Comparison of ENCODE assay signal across 17 cellular contexts in the genomic region with DNA sequence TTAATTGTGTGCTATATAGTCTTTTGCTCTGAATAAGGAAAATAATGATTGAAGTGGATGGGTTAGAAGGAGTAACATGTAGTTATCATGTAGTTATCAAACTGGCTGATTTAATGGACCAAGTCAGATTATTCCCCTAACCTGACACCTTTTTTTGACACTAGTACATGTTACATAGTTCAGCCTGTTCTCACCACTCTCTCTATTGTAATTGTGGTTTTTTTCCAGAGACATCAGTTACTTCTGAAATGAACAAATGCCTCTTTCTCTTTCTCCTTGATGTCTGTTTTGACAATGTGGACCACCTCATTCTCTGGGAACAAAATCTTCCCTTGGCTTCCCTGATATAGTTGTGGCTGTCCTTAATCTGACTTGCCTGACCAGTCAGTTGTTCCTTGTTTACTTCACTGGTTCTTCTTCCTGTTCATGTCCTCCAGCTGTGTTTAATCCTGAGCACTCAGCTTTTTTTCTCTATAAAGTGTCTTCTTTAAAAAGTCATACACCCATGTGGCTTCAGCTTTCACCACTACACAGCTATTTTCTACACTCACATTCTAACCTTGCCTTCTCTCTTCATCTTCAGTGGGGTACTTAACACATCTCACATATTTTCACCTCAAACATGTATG.
A peak's percentile ranks its signal among the peaks of the same experiment; 100 is the strongest.
DNase-seq lines count a peak whose midpoint lies in the region; ATAC-seq, FAIRE-seq and TF ChIP-seq lines count a peak whose summit lies in the region.
"Had no signal": no experiment of that assay in that cellular context is flagged by ENCODE, and none has a peak within 500 bp of the region (broad histone marks: within the 10 kb centered on the region; RNA-seq: fewer than 3 reads in every experiment).

No MANE protein-coding gene starts in this region.

- no peak overlapping the region for H3K4me2 ChIP-seq in PC-9

- H3K9me2 ChIP-seq in PC-9 (ENCODE audit: insufficient read depth) = no peaks in the 10 kb centered on the region

- H3K79me2 ChIP-seq in PC-9 (ENCODE audit: low read depth) = no peaks in the 10 kb centered on the region

- ATAC-seq in heart right ventricle = peak in 6 of 8 donors; percentile 18 to 82 (median 70)

- H2AFZ ChIP-seq in PC-9 = 0 out of 2 replicates have a peak overlapping the region, but pooled peaks have one; percentile 22

- H3K9me3 ChIP-seq in PC-9 (ENCODE audit: insufficient read depth, low read depth) (0 out of 2 replicates have a peak, but pooled peaks cover 3% of the 10 kb centered on the region), heart right ventricle (no peaks in the 10 kb centered on the region), ascending aorta (no peaks in the 10 kb centered on the region)
- H3K9me3 ChIP-seq: BE2C, tibial nerve had no signal

- POLR2A ChIA-PET in PC-9 (lab: Charles Lee; ENCODE audit: unreplicated experiment) = no interaction called here

- no peak overlapping the region for H3K4me3 ChIP-seq in PC-9
- H3K4me3 ChIP-seq in heart right ventricle = no peak overlapping the region
- H3K4me3 ChIP-seq in rectal smooth muscle tissue (ENCODE audit: low read length) = no peak overlapping the region
- H3K4me3 ChIP-seq in ascending aorta = no peak overlapping the region
- H3K4me3 ChIP-seq: tibial nerve had no signal

- no peaks in the 10 kb centered on the region for H4K20me1 ChIP-seq in PC-9 (ENCODE audit: insufficient read depth)

- peaks cover 17% of the 10 kb centered on the region for H3F3A ChIP-seq in PC-9 (ENCODE audit: insufficient read depth, low read depth)

- intact Hi-C loops in PC-9 (cut with micrococcal nuclease; ENCODE audit: unreplicated experiment) (loop anchor here (5.0 kb wide), 1 partner anchor 173 kb away; no protein-coding TSS in a partner anchor), heart right ventricle (cut with DNase I) (no loop called here), ascending aorta (cut with DNase I) (no loop called here)

- no peak overlapping the region for H3K9ac ChIP-seq in rectal smooth muscle tissue (ENCODE audit: low read length)

- CTCF ChIA-PET in PC-9 (lab: Charles Lee) = no interaction called here

- TF ChIP-seq CTCF in PC-9 (conservative IDR thresholded peaks at IDR 0.05) = no peak
- TF ChIP-seq CTCF in heart right ventricle (IDR thresholded peaks at IDR 0.05) = no peak
- no peak for TF ChIP-seq CTCF in ascending aorta (IDR thresholded peaks at IDR 0.05)

- FAIRE-seq in GM12892 (lab: Jason Lieb, UNC) = peak; percentile 73
- FAIRE-seq: H1 had no signal

- no TSS peak for BruUV-seq in PC-9 (replicated peaks; lab: Mats Ljungman, UMichigan)

- H3K36me3 ChIP-seq in PC-9 (ENCODE audit: low read depth) (no peaks in the 10 kb centered on the region), heart right ventricle (no peaks in the 10 kb centered on the region), rectal smooth muscle tissue (ENCODE audit: control insufficient read depth, insufficient read depth, low read length) (no peaks in the 10 kb centered on the region), ascending aorta (no peaks in the 10 kb centered on the region)
- H3K36me3 ChIP-seq: BE2C, tibial nerve had no signal

- DNase-seq in GM12892 (ENCODE audit: insufficient read length) = no peak
- DNase-seq in PC-9 = no peak
- DNase-seq in heart right ventricle = no peak
- no peak for DNase-seq in ecto neural progenitor cell (ENCODE audit: low spot score)
- no peak for DNase-seq in NCI-H345 treated with DMSO at 0.1 percent for 48 hours (lab: John Stamatoyannopoulos, UW; ENCODE audit: unreplicated experiment)
- DNase-seq in ascending aorta (ENCODE audit: low spot score in 2 of 2) = no peak
- no peak for DNase-seq in NCI-H226
- DNase-seq: activated CD4-positive, alpha-beta T cell treated with anti-CD3 and anti-CD28 coated beads for 4 hours; activated T-cell treated with anti-CD3 and anti-CD28 coated beads, Interleukin-2, amount 50 U/mL, for 24 hours; BE2C; head of caudate nucleus; NK-92 treated with Interleukin-12 subunit alpha and Interleukin-12 subunit beta, amount 100 ng/mL, for 24 hours; right cardiac atrium; stimulated activated CD8-positive, alpha-beta memory T cell treated with anti-CD3 and anti-CD28 coated beads, Interleukin-4, amount 100 ng/mL, for 48 hours had no signal

- peaks cover 34% of the 10 kb centered on the region for H3K4me1 ChIP-seq in PC-9 (replicated peaks; ENCODE audit: insufficient read depth)
- peaks cover 0 to 35% (median 9%) of the 10 kb centered on the region in 9 donors for H3K4me1 ChIP-seq in heart right ventricle
- H3K4me1 ChIP-seq in rectal smooth muscle tissue (ENCODE audit: control insufficient read depth, insufficient read depth, low read length) = no peaks in the 10 kb centered on the region
- H3K4me1 ChIP-seq in ascending aorta = peaks cover 0 to 15% of the 10 kb centered on the region in 2 donors

- H3K27ac ChIP-seq in PC-9 (no peak overlapping the region), heart right ventricle (peak overlapping the region in 5 of 10 donors; percentile 8 to 53 (median 33)), rectal smooth muscle tissue (ENCODE audit: low read depth, low read length) (peak overlapping the region; percentile 34), ascending aorta (no peak overlapping the region)

- TF ChIP-seq POLR2A in GM12892 (IDR thresholded peaks at IDR 0.05; ENCODE audit: low read depth, low read length) = no peak

- H3K27me3 ChIP-seq in PC-9 (ENCODE audit: insufficient read depth, low read depth) = no peaks in the 10 kb centered on the region
- H3K27me3 ChIP-seq in heart right ventricle = no peaks in the 10 kb centered on the region
- no peaks in the 10 kb centered on the region for H3K27me3 ChIP-seq in rectal smooth muscle tissue (ENCODE audit: control insufficient read depth, insufficient read depth, low read length)
- no peaks in the 10 kb centered on the region for H3K27me3 ChIP-seq in ascending aorta
- H3K27me3 ChIP-seq: BE2C, tibial nerve had no signal
